ENCODE assay signal across 39 cellular contexts in genomic region chr9:133537257-133537656, GRCh38. TPM values are rescaled to one million over a fixed set of nuclear protein-coding genes. Genes with fewer than 3 reads are reported as not detected.
"Had no signal": no experiment of that assay in that cellular context is flagged by ENCODE, and none has a peak within 500 bp of the region (broad histone marks: within the 10 kb centered on the region; RNA-seq: fewer than 3 reads in every experiment).

No MANE protein-coding gene starts in this region.

- H3K4me3 ChIP-seq: body of pancreas, breast epithelium had no signal

- H3K27ac ChIP-seq: body of pancreas, brain microvascular endothelial cell, breast epithelium, VCaP had no signal

- H3K27ac Mint-ChIP-seq: activated B cell treated with CpG ODN at 0.5 μM for 24 hours; activated CD4-positive, alpha-beta memory T cell treated with anti-CD3 and anti-CD28 coated beads for 36 hours; activated CD4-positive, alpha-beta T cell treated with anti-CD3 and anti-CD28 coated beads, Interleukin-2, amount 10 ng/mL, durations not matched to agents 24 days and 14 days; activated CD8-positive, alpha-beta T cell treated with anti-CD3 and anti-CD28 coated beads for 36 hours; activated naive CD4-positive, alpha-beta T cell treated with anti-CD3 and anti-CD28 coated beads for 36 hours; activated naive CD4-positive, alpha-beta T cell treated with anti-CD3 and anti-CD28 coated beads, Interleukin-2, amount 50 U/mL, for 72 hours; activated naive CD8-positive, alpha-beta T cell treated with anti-CD3 and anti-CD28 coated beads for 36 hours; activated T-cell treated with anti-CD3 and anti-CD28 coated beads, Interleukin-2, amount 50 U/mL, for 72 hours; activated T-helper 1 cell treated with anti-CD3 and anti-CD28 coated beads, Interleukin-12 subunit alpha, Interleukin-12 subunit beta, Interleukin-2, Interleukin-4 antibody, amounts not matched to agents 30 ng/mL and 10 ng/mL and 1 ng/mL, durations not matched to agents 14 hours and 24 hours and 36 hours; activated T-helper 17 cell treated with anti-CD3 and anti-CD28 coated beads, Interleukin-2, amount 50 U/mL, for 72 hours; T-helper 1 cell treated with Interleukin-12 subunit alpha and Interleukin-12 subunit beta and Interleukin-4 antibody, amounts not matched to agents 30 μg/mL and 1 μg/mL, for 36 hours; T-helper 2 cell treated with Interferon-gamma antibody and Interleukin-4, amounts not matched to agents 5 μg/mL and 100 μg/mL, for 36 hours had no signal

- H3K4me3 Mint-ChIP-seq: activated B cell treated with CpG ODN at 0.5 μM for 24 hours; activated CD4-positive, alpha-beta memory T cell treated with anti-CD3 and anti-CD28 coated beads for 36 hours; activated CD4-positive, alpha-beta T cell treated with anti-CD3 and anti-CD28 coated beads, Interleukin-2, amount 10 ng/mL, durations not matched to agents 24 days and 14 days; activated CD8-positive, alpha-beta T cell treated with anti-CD3 and anti-CD28 coated beads for 36 hours; activated naive CD4-positive, alpha-beta T cell treated with anti-CD3 and anti-CD28 coated beads for 36 hours; activated naive CD8-positive, alpha-beta T cell treated with anti-CD3 and anti-CD28 coated beads for 36 hours; activated T-cell treated with anti-CD3 and anti-CD28 coated beads, Interleukin-2, amount 50 U/mL, for 4 hours; activated T-cell treated with anti-CD3 and anti-CD28 coated beads, Interleukin-2, amount 50 U/mL, for 72 hours; activated T-helper 1 cell treated with anti-CD3 and anti-CD28 coated beads, Interleukin-12 subunit alpha, Interleukin-12 subunit beta, Interleukin-2, Interleukin-4 antibody, amounts not matched to agents 30 ng/mL and 10 ng/mL and 1 ng/mL, durations not matched to agents 14 hours and 24 hours and 36 hours; activated T-helper 17 cell treated with anti-CD3 and anti-CD28 coated beads, Interleukin-2, amount 50 U/mL, for 72 hours; central memory CD8-positive, alpha-beta T cell; T-helper 1 cell treated with Interleukin-12 subunit alpha and Interleukin-12 subunit beta and Interleukin-4 antibody, amounts not matched to agents 30 μg/mL and 1 μg/mL, for 36 hours; T-helper 2 cell treated with Interferon-gamma antibody and Interleukin-4, amounts not matched to agents 5 μg/mL and 100 μg/mL, for 36 hours had no signal

- H3K36me3 ChIP-seq: brain microvascular endothelial cell, breast epithelium had no signal

- H3K4me1 Mint-ChIP-seq: activated CD4-positive, alpha-beta T cell treated with anti-CD3 and anti-CD28 coated beads, Interleukin-2, amount 10 ng/mL, durations not matched to agents 24 days and 14 days; activated T-helper 17 cell treated with anti-CD3 and anti-CD28 coated beads, Interleukin-2, amount 50 U/mL, for 72 hours; central memory CD8-positive, alpha-beta T cell had no signal

- DNase-seq: activated B cell treated with CpG ODN at 0.5 μM for 24 hours; activated CD4-positive, alpha-beta memory T cell treated with anti-CD3 and anti-CD28 coated beads for 36 hours; activated CD4-positive, alpha-beta T cell treated with anti-CD3 and anti-CD28 coated beads for 4 hours; activated CD4-positive, alpha-beta T cell treated with anti-CD3 and anti-CD28 coated beads, Interleukin-2, amount 10 ng/mL, durations not matched to agents 24 days and 14 days; activated CD4-positive, alpha-beta T cell treated with anti-CD3 and anti-CD28 coated beads, Interleukin-2, amount 50 U/mL, for 1 hour; activated CD4-positive, alpha-beta T cell treated with anti-CD3 and anti-CD28 coated beads, Interleukin-2, amount 50 U/mL, for 4 hours; activated CD4-positive, CD25-positive, alpha-beta regulatory T cell treated with anti-CD3 and anti-CD28 coated beads, Interleukin-2, amount 50 U/mL, for 72 hours; activated CD8-positive, alpha-beta memory T cell treated with anti-CD3 and anti-CD28 coated beads, Interleukin-2, amount 50 U/mL, for 4 hours; activated CD8-positive, alpha-beta T cell treated with anti-CD3 and anti-CD28 coated beads for 36 hours; activated effector memory CD4-positive, alpha-beta T cell treated with anti-CD3 and anti-CD28 coated beads, Interleukin-2, amount 50 U/mL, for 16 hours; activated gamma-delta T cell treated with Interleukin-2 at 50 U/mL for 16 hours; activated naive CD4-positive, alpha-beta T cell; activated naive CD4-positive, alpha-beta T cell treated with anti-CD3 and anti-CD28 coated beads for 36 hours; activated naive CD4-positive, alpha-beta T cell treated with anti-CD3 and anti-CD28 coated beads, Interleukin-2, amount 50 U/mL, for 16 hours; activated naive CD8-positive, alpha-beta T cell treated with anti-CD3 and anti-CD28 coated beads for 36 hours; activated T-cell treated with anti-CD3 and anti-CD28 coated beads for 4 hours; activated T-cell treated with anti-CD3 and anti-CD28 coated beads, Interleukin-2, amount 50 U/mL, for 1 hour; activated T-cell treated with anti-CD3 and anti-CD28 coated beads, Interleukin-2, amount 50 U/mL, for 4 hours; activated T-cell treated with anti-CD3 and anti-CD28 coated beads, Interleukin-2, amount 50 U/mL, for 72 hours; amniotic stem cell; aorta; body of pancreas; brain microvascular endothelial cell; cerebellar nuclear complex; T-helper 1 cell; T-helper 2 cell; T-helper 9 cell had no signal

- H3K27me3 Mint-ChIP-seq: activated naive CD8-positive, alpha-beta T cell treated with anti-CD3 and anti-CD28 coated beads for 36 hours had no signal

- H3K9me3 Mint-ChIP-seq: activated B cell treated with CpG ODN at 0.5 μM for 24 hours; activated CD4-positive, alpha-beta memory T cell treated with anti-CD3 and anti-CD28 coated beads for 36 hours; activated CD4-positive, alpha-beta T cell treated with anti-CD3 and anti-CD28 coated beads, Interleukin-2, amount 10 ng/mL, durations not matched to agents 24 days and 14 days; activated CD8-positive, alpha-beta T cell treated with anti-CD3 and anti-CD28 coated beads for 36 hours; activated naive CD4-positive, alpha-beta T cell treated with anti-CD3 and anti-CD28 coated beads for 36 hours; activated naive CD4-positive, alpha-beta T cell treated with anti-CD3 and anti-CD28 coated beads, Interleukin-2, amount 50 U/mL, for 72 hours; activated naive CD8-positive, alpha-beta T cell treated with anti-CD3 and anti-CD28 coated beads for 36 hours; activated T-cell treated with anti-CD3 and anti-CD28 coated beads, Interleukin-2, amount 50 U/mL, for 4 hours; activated T-cell treated with anti-CD3 and anti-CD28 coated beads, Interleukin-2, amount 50 U/mL, for 72 hours; activated T-helper 1 cell treated with anti-CD3 and anti-CD28 coated beads, Interleukin-12 subunit alpha, Interleukin-12 subunit beta, Interleukin-2, Interleukin-4 antibody, amounts not matched to agents 30 ng/mL and 10 ng/mL and 1 ng/mL, durations not matched to agents 14 hours and 24 hours and 36 hours; activated T-helper 17 cell treated with anti-CD3 and anti-CD28 coated beads, Interleukin-2, amount 50 U/mL, for 72 hours; central memory CD8-positive, alpha-beta T cell; T-helper 1 cell treated with Interleukin-12 subunit alpha and Interleukin-12 subunit beta and Interleukin-4 antibody, amounts not matched to agents 30 μg/mL and 1 μg/mL, for 36 hours; T-helper 2 cell treated with Interferon-gamma antibody and Interleukin-4, amounts not matched to agents 5 μg/mL and 100 μg/mL, for 36 hours had no signal

- ATAC-seq: activated CD8-positive, alpha-beta T cell treated with anti-CD3 and anti-CD28 coated beads for 36 hours; activated naive CD4-positive, alpha-beta T cell treated with anti-CD3 and anti-CD28 coated beads, Interleukin-2, amount 50 U/mL, for 72 hours; activated T-cell treated with anti-CD3 and anti-CD28 coated beads, Interleukin-2, amount 50 U/mL, for 4 hours; activated T-cell treated with anti-CD3 and anti-CD28 coated beads, Interleukin-2, amount 50 U/mL, for 72 hours; activated T-helper 17 cell treated with anti-CD3 and anti-CD28 coated beads, Interleukin-2, amount 50 U/mL, for 72 hours; body of pancreas had no signal

- H3K36me3 Mint-ChIP-seq: activated CD4-positive, alpha-beta memory T cell treated with anti-CD3 and anti-CD28 coated beads for 36 hours; activated naive CD4-positive, alpha-beta T cell treated with anti-CD3 and anti-CD28 coated beads, Interleukin-2, amount 50 U/mL, for 72 hours; activated naive CD8-positive, alpha-beta T cell treated with anti-CD3 and anti-CD28 coated beads for 36 hours had no signal

- H3K9me3 ChIP-seq: adrenal gland, body of pancreas, breast epithelium had no signal

- FAIRE-seq: astrocyte, TTC549 had no signal

- H3K27me3 ChIP-seq: body of pancreas, brain microvascular endothelial cell had no signal

RNA-seq across cellular contexts. Expression of gene ADAMTSL2, which starts 2.8 kb away (rescaled TPM):
- total RNA-seq: activated B cell treated with CpG ODN at 0.5 μM for 24 hours; activated CD4-positive, alpha-beta T cell treated with anti-CD3 and anti-CD28 coated beads, Interleukin-2, amount 10 ng/mL, durations not matched to agents 24 days and 14 days; activated T-helper 1 cell treated with anti-CD3 and anti-CD28 coated beads, Interleukin-12 subunit alpha, Interleukin-12 subunit beta, Interleukin-2, Interleukin-4 antibody, amounts not matched to agents 30 ng/mL and 10 ng/mL and 1 ng/mL, durations not matched to agents 14 hours and 24 hours and 36 hours; activated T-helper 17 cell treated with anti-CD3 and anti-CD28 coated beads, Interleukin-2, amount 50 U/mL, for 72 hours had no signal

RNA-seq across cellular contexts. Expression of gene MYMK, which starts 12.5 kb away (rescaled TPM):
- total RNA-seq: activated B cell treated with CpG ODN at 0.5 μM for 24 hours; activated CD4-positive, alpha-beta memory T cell treated with anti-CD3 and anti-CD28 coated beads for 36 hours; activated CD4-positive, alpha-beta T cell treated with anti-CD3 and anti-CD28 coated beads, Interleukin-2, amount 10 ng/mL, durations not matched to agents 24 days and 14 days; activated CD8-positive, alpha-beta memory T cell treated with anti-CD3 and anti-CD28 coated beads for 36 hours; activated CD8-positive, alpha-beta T cell treated with anti-CD3 and anti-CD28 coated beads for 36 hours; activated naive CD4-positive, alpha-beta T cell treated with anti-CD3 and anti-CD28 coated beads for 36 hours; activated naive CD4-positive, alpha-beta T cell treated with anti-CD3 and anti-CD28 coated beads, Interleukin-2, amount 50 U/mL, for 72 hours; activated naive CD8-positive, alpha-beta T cell treated with anti-CD3 and anti-CD28 coated beads for 36 hours; activated T-cell treated with anti-CD3 and anti-CD28 coated beads, Interleukin-2, amount 50 U/mL, for 4 hours; activated T-cell treated with anti-CD3 and anti-CD28 coated beads, Interleukin-2, amount 50 U/mL, for 72 hours; activated T-helper 1 cell treated with anti-CD3 and anti-CD28 coated beads, Interleukin-12 subunit alpha, Interleukin-12 subunit beta, Interleukin-2, Interleukin-4 antibody, amounts not matched to agents 30 ng/mL and 10 ng/mL and 1 ng/mL, durations not matched to agents 14 hours and 24 hours and 36 hours; activated T-helper 17 cell treated with anti-CD3 and anti-CD28 coated beads, Interleukin-2, amount 50 U/mL, for 72 hours; adrenal gland; aorta; astrocyte; body of pancreas; breast epithelium had no signal
- polyA plus RNA-seq: adrenal gland, aorta had no signal
